In genomic region chr2:24721470-24721869, GRCh38 we compare ENCODE assay signal across 10 cellular contexts.
DNase-seq lines count a peak whose midpoint lies in the region; ATAC-seq and TF ChIP-seq lines count a peak whose summit lies in the region.
"Had no signal": no experiment of that assay in that cellular context is flagged by ENCODE, and none has a peak within 500 bp of the region (broad histone marks: within the 10 kb centered on the region; RNA-seq: fewer than 3 reads in every experiment).

No MANE protein-coding gene starts in this region.

- no TSS peak for BruUV-seq in mammary epithelial cell (replicated peaks; lab: Mats Ljungman, UMichigan)

- H3K4me3 ChIP-seq in mammary epithelial cell (replicated peaks in 1 of 3; ENCODE audit: insufficient read depth in 1 of 3, low read depth in 2 of 3, low read length in 3 of 3) = no peak overlapping the region

- CTCF ChIA-PET in mammary epithelial cell (lab: Charles Lee; ENCODE audit: low non-redundant PET) = interaction anchor here (0.6 kb wide), 1 partner anchor 72 kb away, joined by 3 read pairs; the partner anchor contains the start of genes CENPO and PTRHD1

- in situ Hi-C loops in mammary epithelial cell (cut with MboI; ENCODE audit: low sequenced_read_pairs in 2 of 2) = no loop called here

- DNase-seq in EH (ENCODE audit: low read depth) (peak; percentile 83), NCI-H1417 (lab: John Stamatoyannopoulos, UW) (peak in 2 of 3 experiments; percentile 62 to 88), mammary epithelial cell (peak; percentile 67), superior temporal gyrus (ENCODE audit: extremely low spot score) (peak; percentile 97), T-helper 1 cell (no peak)
- no peak for DNase-seq in naive thymus-derived CD8-positive, alpha-beta T cell

- no peaks in the 10 kb centered on the region for H3K9me3 ChIP-seq in mammary epithelial cell (replicated peaks; ENCODE audit: insufficient read depth, low read length)

- peaks cover 6 to 50% (median 21%) of the 10 kb centered on the region in 3 donors for H3K36me3 Mint-ChIP-seq in naive thymus-derived CD8-positive, alpha-beta T cell

- H3K36me3 ChIP-seq in mammary epithelial cell (ENCODE audit: insufficient read depth, low read length) = no peaks in the 10 kb centered on the region

- no peaks in the 10 kb centered on the region for H4K20me1 ChIP-seq in mammary epithelial cell (ENCODE audit: insufficient read depth, low read length)

- no peak overlapping the region for H3K9ac ChIP-seq in mammary epithelial cell (ENCODE audit: insufficient read depth, low read length)

- no peak overlapping the region for H2AFZ ChIP-seq in mammary epithelial cell (ENCODE audit: low read depth, low read length)

- TF ChIP-seq CTCF in mammary epithelial cell (conservative IDR thresholded peaks at IDR 0.05 in 1 of 2, IDR thresholded peaks at IDR 0.05 in 1 of 2; ENCODE audit: extremely low read depth in 1 of 2, insufficient read depth in 1 of 2, low read depth in 1 of 2, low read length in 2 of 2) = no peak

- no peaks in the 10 kb centered on the region for H3K4me1 ChIP-seq in mammary epithelial cell (ENCODE audit: insufficient read depth, low read length)

- H3K4me2 ChIP-seq in mammary epithelial cell (ENCODE audit: insufficient read depth, low read depth, low read length) = no peak overlapping the region

- peak overlapping the region in 4 of 10 donors; percentile 11 to 30 (median 18) for H3K27ac Mint-ChIP-seq in naive thymus-derived CD8-positive, alpha-beta T cell
- H3K27ac Mint-ChIP-seq: dendritic cell treated with granulocyte-macrophage colony-stimulating factor and Interleukin-4, amounts not matched to agents 40 ng/mL and 50 ng/mL, for 4 days had no signal

- H3K9me3 Mint-ChIP-seq in naive thymus-derived CD8-positive, alpha-beta T cell = no peaks in the 10 kb centered on the region
- H3K9me3 Mint-ChIP-seq: dendritic cell treated with granulocyte-macrophage colony-stimulating factor and Interleukin-4, amounts not matched to agents 40 ng/mL and 50 ng/mL, for 4 days had no signal

- no peak for ATAC-seq in naive thymus-derived CD8-positive, alpha-beta T cell
- no peak for ATAC-seq in HG03342 (IDR thresholded peaks at IDR 0.05; ENCODE audit: unreplicated experiment)

- dilution Hi-C loops in mammary epithelial cell (cut with HindIII; ENCODE audit: low sequenced_read_pairs) = no loop called here

- peaks cover 0 to 2% (median 0%) of the 10 kb centered on the region in 4 donors for H3K4me1 Mint-ChIP-seq in naive thymus-derived CD8-positive, alpha-beta T cell

- H3K79me2 ChIP-seq in mammary epithelial cell (ENCODE audit: insufficient read depth, low read length) = no peaks in the 10 kb centered on the region

- intact Hi-C loops in mammary epithelial cell (cut with micrococcal nuclease) = no loop called here

- H3K4me3 Mint-ChIP-seq in naive thymus-derived CD8-positive, alpha-beta T cell = no peak overlapping the region
- H3K4me3 Mint-ChIP-seq: dendritic cell treated with granulocyte-macrophage colony-stimulating factor and Interleukin-4, amounts not matched to agents 40 ng/mL and 50 ng/mL, for 4 days had no signal

- POLR2A ChIA-PET in naive thymus-derived CD8-positive, alpha-beta T cell (lab: Charles Lee) = no interaction called here

- H3K27me3 ChIP-seq in mammary epithelial cell (ENCODE audit: insufficient read depth, low read length) (no peaks in the 10 kb centered on the region), layer of hippocampus (ENCODE audit: control insufficient read depth, insufficient read depth, low read length) (no peaks in the 10 kb centered on the region)

- H3K27ac ChIP-seq in mammary epithelial cell (ENCODE audit: insufficient read depth, low read depth, low read length) (no peak overlapping the region), layer of hippocampus (ENCODE audit: low read depth, low read length) (peak overlapping the region; percentile 66)
- H3K27ac ChIP-seq: HL-60 had no signal

- no peaks in the 10 kb centered on the region for H3K27me3 Mint-ChIP-seq in naive thymus-derived CD8-positive, alpha-beta T cell
- H3K27me3 Mint-ChIP-seq: dendritic cell treated with granulocyte-macrophage colony-stimulating factor and Interleukin-4, amounts not matched to agents 40 ng/mL and 50 ng/mL, for 4 days had no signal

Comparison
In these comparisons a context has a peak if more than half of its experiments do, and no peak if none do; other contexts are left out.
1. DNase-seq: peak in EH (single experiment), NCI-H1417 (2 of 3), mammary epithelial cell (single experiment) and superior temporal gyrus (single experiment); none in T-helper 1 cell (0 of 5) and naive thymus-derived CD8-positive, alpha-beta T cell (0 of 10).